In genomic region chr22:23308917-23309660, GRCh38 we compare ENCODE assay signal across 7 cellular contexts.
A peak's percentile ranks its signal among the peaks of the same experiment; 100 is the strongest.
DNase-seq lines count a peak whose midpoint lies in the region; ATAC-seq and TF ChIP-seq lines count a peak whose summit lies in the region.
"Not testable (repeated sequence)": the region's sequence is repeated elsewhere in the genome, so short reads cannot be mapped to it uniquely, and the experiment has no call there.

No MANE protein-coding gene starts in this region.

- TF ChIP-seq CTCF in RWPE2 (IDR thresholded peaks at IDR 0.05; ENCODE audit: poor library complexity, severe bottlenecking); lower lobe of right lung (IDR thresholded peaks at IDR 0.05); spleen (IDR thresholded peaks at IDR 0.05 in 8 of 11, conservative IDR thresholded peaks at IDR 0.05 in 3 of 11): not testable (repeated sequence)

- peaks cover 46% of the 10 kb centered on the region for H3K4me1 ChIP-seq in BLaER1
- H3K4me1 ChIP-seq in RWPE2 (ENCODE audit: insufficient read depth, poor library complexity, severe bottlenecking); aorta (ENCODE audit: control insufficient read depth in 1 of 2, insufficient read depth in 2 of 2, low read length in 2 of 2): not testable (repeated sequence)
- H3K4me1 ChIP-seq in lower lobe of right lung, result peaks cover 23% of the 10 kb centered on the region
- H3K4me1 ChIP-seq in spleen, result peaks cover 0 to 36% (median 19%) of the 10 kb centered on the region in 6 donors

- not testable (repeated sequence) for H3K27ac ChIP-seq in BLaER1; RWPE2 (ENCODE audit: poor library complexity, severe bottlenecking); lower lobe of right lung; spleen; aorta (ENCODE audit: low read depth in 1 of 2, low read length in 2 of 2)

- WGBS in spleen, 5 donors, result 85 to 100% (median 88%) methylated on average over 1 to 12 of the region's 16 CpGs
- 80 to 90% methylated on average over 8 to 12 of the region's 16 CpGs for WGBS in aorta, 2 donors

- DNase-seq in RWPE2 (ENCODE audit: low spot score), result peak; percentile 29
- peak; percentile 64 for DNase-seq in amniotic epithelial cell (ENCODE audit: low read depth)
- DNase-seq in left kidney (ENCODE audit: low read depth, low spot score), result peak; percentile 71
- peak; percentile 19 for DNase-seq in lower lobe of right lung
- DNase-seq in spleen, result peak; percentile 10
- DNase-seq in aorta, result peak; percentile 25 to 31

- TF ChIP-seq POLR2A in spleen (IDR thresholded peaks at IDR 0.05), result not testable (repeated sequence)

- H3K36me3 ChIP-seq in BLaER1 (peaks cover 57% of the 10 kb centered on the region), RWPE2 (ENCODE audit: low read depth) (peaks cover 21% of the 10 kb centered on the region), lower lobe of right lung (peaks cover 26% of the 10 kb centered on the region), spleen (peaks cover 0 to 56% (median 14%) of the 10 kb centered on the region in 6 donors)
- H3K36me3 ChIP-seq in aorta (ENCODE audit: control insufficient read depth in 1 of 2, insufficient read depth in 2 of 2, low read length in 1 of 2), result not testable (repeated sequence)

- peak overlapping the region; percentile 52 for H3K4me2 ChIP-seq in BLaER1

- H3K27me3 ChIP-seq in BLaER1; RWPE2 (ENCODE audit: insufficient read depth, poor library complexity, severe bottlenecking); lower lobe of right lung (ENCODE audit: low read depth); spleen (replicated peaks in 1 of 7); aorta (ENCODE audit: control insufficient read depth in 1 of 2, insufficient read depth in 2 of 2, low read length in 1 of 2): not testable (repeated sequence)

- H4K20me1 ChIP-seq in BLaER1, result peaks cover 49% of the 10 kb centered on the region

- ATAC-seq in RWPE2 (ENCODE audit: low read depth); lower lobe of right lung; aorta (ENCODE audit: low FRiP score): not testable (repeated sequence)

- H3K9me3 ChIP-seq in BLaER1; RWPE2 (ENCODE audit: severe bottlenecking); lower lobe of right lung; spleen; aorta (ENCODE audit: control insufficient read depth, low read length): not testable (repeated sequence)

- intact Hi-C loops in lower lobe of right lung (cut with DNase I); spleen (cut with DNase I; ENCODE audit: low total_unique reads); aorta (cut with DNase I): not testable (repeated sequence)

- not testable (repeated sequence) for H3K4me3 ChIP-seq in BLaER1; RWPE2 (ENCODE audit: severe bottlenecking); lower lobe of right lung; spleen; aorta (ENCODE audit: low read length in 2 of 2)

- H3K9ac ChIP-seq in BLaER1, result not testable (repeated sequence)

Comparison
In these comparisons a context has a peak if more than half of its experiments do, and no peak if none do; other contexts are left out.
1. DNase-seq: peak in every context shown above with its lines; median percentile 71 in left kidney; 64 in amniotic epithelial cell; 29 in RWPE2; 28 in aorta; 19 in lower lobe of right lung; 10 in spleen.